24 cellular contexts compared by ENCODE assay signal in the genomic region with DNA sequence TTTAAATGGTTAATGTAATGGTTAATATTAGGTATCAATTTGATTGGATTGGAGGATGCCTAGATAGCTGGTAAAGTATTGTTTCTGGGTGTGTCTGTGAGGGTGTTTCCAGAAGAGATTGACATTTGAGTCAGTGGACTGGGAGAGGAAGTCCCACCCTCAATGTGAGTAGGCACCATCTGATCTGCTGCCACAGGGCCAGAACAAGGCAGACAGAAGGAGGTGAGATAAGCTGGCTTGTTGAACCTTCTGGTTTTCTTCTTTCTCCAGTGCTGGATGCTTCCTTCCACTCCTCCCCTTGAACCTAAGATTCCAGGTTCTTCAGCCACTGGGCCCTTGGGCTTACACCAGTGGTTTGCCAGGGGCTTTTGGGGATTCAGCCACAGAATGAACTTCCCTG.
"Had no signal": no experiment of that assay in that cellular context is flagged by ENCODE, and none has a peak within 500 bp of the region (broad histone marks: within the 10 kb centered on the region; RNA-seq: fewer than 3 reads in every experiment).

No MANE protein-coding gene starts in this region.

- H3K36me3 Mint-ChIP-seq: activated naive CD4-positive, alpha-beta T cell treated with anti-CD3 and anti-CD28 coated beads, Interleukin-2, amount 50 U/mL, for 24 hours; brain; immature natural killer cell; naive thymus-derived CD4-positive, alpha-beta T cell; stimulated activated effector memory CD8-positive, alpha-beta T cell treated with anti-CD3 and anti-CD28 coated beads, Interleukin-12 subunit alpha, Interleukin-12 subunit beta, amount 100 ng/mL, for 72 hours had no signal

- H3K4me1 ChIP-seq: foreskin keratinocyte, lower lobe of right lung, pancreas, right lobe of liver, stomach, suprapubic skin, transverse colon, uterus had no signal

- H3K27ac Mint-ChIP-seq: activated CD8-positive, alpha-beta T cell treated with anti-CD3 and anti-CD28 coated beads, Interleukin-2, amount 10 ng/mL, durations not matched to agents 7 days and 5 days; activated naive CD4-positive, alpha-beta T cell treated with anti-CD3 and anti-CD28 coated beads, Interleukin-2, amount 50 U/mL, for 24 hours; brain; immature natural killer cell; naive thymus-derived CD4-positive, alpha-beta T cell; stimulated activated effector memory CD8-positive, alpha-beta T cell treated with anti-CD3 and anti-CD28 coated beads, Interleukin-12 subunit alpha, Interleukin-12 subunit beta, amount 100 ng/mL, for 72 hours had no signal

- H3K4me3 ChIP-seq: lower lobe of right lung, pancreas, right lobe of liver, skin epidermis, stomach, suprapubic skin, transverse colon, uterus had no signal

- H3K9me3 Mint-ChIP-seq: activated naive CD4-positive, alpha-beta T cell treated with anti-CD3 and anti-CD28 coated beads, Interleukin-2, amount 50 U/mL, for 24 hours; brain; stimulated activated effector memory CD8-positive, alpha-beta T cell treated with anti-CD3 and anti-CD28 coated beads, Interleukin-12 subunit alpha, Interleukin-12 subunit beta, amount 100 ng/mL, for 72 hours had no signal

- H3K4me1 Mint-ChIP-seq: activated naive CD4-positive, alpha-beta T cell treated with anti-CD3 and anti-CD28 coated beads, Interleukin-2, amount 50 U/mL, for 24 hours; brain; immature natural killer cell; naive thymus-derived CD4-positive, alpha-beta T cell; stimulated activated effector memory CD8-positive, alpha-beta T cell treated with anti-CD3 and anti-CD28 coated beads, Interleukin-12 subunit alpha, Interleukin-12 subunit beta, amount 100 ng/mL, for 72 hours had no signal

- H3K27ac ChIP-seq: foreskin keratinocyte, lower lobe of right lung, neutrophil, pancreas, right lobe of liver, skin epidermis, stomach, suprapubic skin, transverse colon, uterus had no signal

- ATAC-seq: activated CD4-positive, CD25-positive, alpha-beta regulatory T cell treated with anti-CD3 and anti-CD28 coated beads, Interleukin-2, amount 50 U/mL, for 24 hours; activated CD8-positive, alpha-beta T cell treated with anti-CD3 and anti-CD28 coated beads, Interleukin-2, amount 10 ng/mL, durations not matched to agents 7 days and 5 days; foreskin keratinocyte; left lobe of liver; lower lobe of right lung; naive thymus-derived CD4-positive, alpha-beta T cell; pancreas; right lobe of liver; stimulated activated effector memory CD8-positive, alpha-beta T cell treated with anti-CD3 and anti-CD28 coated beads, Interleukin-12 subunit alpha, Interleukin-12 subunit beta, amount 100 ng/mL, for 72 hours had no signal

- H3K4me3 Mint-ChIP-seq: activated CD8-positive, alpha-beta T cell treated with anti-CD3 and anti-CD28 coated beads, Interleukin-2, amount 10 ng/mL, durations not matched to agents 7 days and 5 days; activated naive CD4-positive, alpha-beta T cell treated with anti-CD3 and anti-CD28 coated beads, Interleukin-2, amount 50 U/mL, for 24 hours; brain; immature natural killer cell; naive thymus-derived CD4-positive, alpha-beta T cell; stimulated activated effector memory CD8-positive, alpha-beta T cell treated with anti-CD3 and anti-CD28 coated beads, Interleukin-12 subunit alpha, Interleukin-12 subunit beta, amount 100 ng/mL, for 72 hours had no signal

- H3K9me3 ChIP-seq: lower lobe of right lung, neutrophil, pancreas, suprapubic skin, transverse colon, uterus had no signal

- DNase-seq: activated CD4-positive, alpha-beta T cell treated with anti-CD3 and anti-CD28 coated beads, Interleukin-2, amount 50 U/mL, for 1 hour; activated CD8-positive, alpha-beta T cell treated with anti-CD3 and anti-CD28 coated beads, Interleukin-2, amount 10 ng/mL, durations not matched to agents 7 days and 5 days; activated gamma-delta T cell treated with Interleukin-2 at 50 U/mL for 16 hours; aorta; effector CD4-positive, alpha-beta T cell; foreskin keratinocyte; immature natural killer cell; lower lobe of right lung; naive thymus-derived CD4-positive, alpha-beta T cell; pancreas; right lobe of liver; stimulated activated CD4-positive, alpha-beta T cell treated with anti-CD3 and anti-CD28 coated beads, Interleukin-2, amount 100 ng/mL, for 24 hours; stomach; T-helper 1 cell; transverse colon; uterus had no signal

- H3K27me3 ChIP-seq: foreskin keratinocyte, neutrophil, pancreas, right lobe of liver, stomach, suprapubic skin, transverse colon, uterus had no signal

- H3K27me3 Mint-ChIP-seq: activated naive CD4-positive, alpha-beta T cell treated with anti-CD3 and anti-CD28 coated beads, Interleukin-2, amount 50 U/mL, for 24 hours; naive thymus-derived CD4-positive, alpha-beta T cell had no signal

- H3K36me3 ChIP-seq: lower lobe of right lung, neutrophil, pancreas, right lobe of liver, stomach, suprapubic skin, transverse colon, uterus had no signal
